Comparison of ENCODE assay signal across 1 cellular context in genomic region chr2:10570076-10570475, GRCh38.
TF ChIP-seq lines count a peak whose summit lies in the region.

No MANE protein-coding gene starts in this region.

TF ChIP-seq in GM23338, 12 proteins besides CTCF, POLR2A, EP300 and RAD21 (continued from another document):
- TF ChIP-seq, protein P1, sequence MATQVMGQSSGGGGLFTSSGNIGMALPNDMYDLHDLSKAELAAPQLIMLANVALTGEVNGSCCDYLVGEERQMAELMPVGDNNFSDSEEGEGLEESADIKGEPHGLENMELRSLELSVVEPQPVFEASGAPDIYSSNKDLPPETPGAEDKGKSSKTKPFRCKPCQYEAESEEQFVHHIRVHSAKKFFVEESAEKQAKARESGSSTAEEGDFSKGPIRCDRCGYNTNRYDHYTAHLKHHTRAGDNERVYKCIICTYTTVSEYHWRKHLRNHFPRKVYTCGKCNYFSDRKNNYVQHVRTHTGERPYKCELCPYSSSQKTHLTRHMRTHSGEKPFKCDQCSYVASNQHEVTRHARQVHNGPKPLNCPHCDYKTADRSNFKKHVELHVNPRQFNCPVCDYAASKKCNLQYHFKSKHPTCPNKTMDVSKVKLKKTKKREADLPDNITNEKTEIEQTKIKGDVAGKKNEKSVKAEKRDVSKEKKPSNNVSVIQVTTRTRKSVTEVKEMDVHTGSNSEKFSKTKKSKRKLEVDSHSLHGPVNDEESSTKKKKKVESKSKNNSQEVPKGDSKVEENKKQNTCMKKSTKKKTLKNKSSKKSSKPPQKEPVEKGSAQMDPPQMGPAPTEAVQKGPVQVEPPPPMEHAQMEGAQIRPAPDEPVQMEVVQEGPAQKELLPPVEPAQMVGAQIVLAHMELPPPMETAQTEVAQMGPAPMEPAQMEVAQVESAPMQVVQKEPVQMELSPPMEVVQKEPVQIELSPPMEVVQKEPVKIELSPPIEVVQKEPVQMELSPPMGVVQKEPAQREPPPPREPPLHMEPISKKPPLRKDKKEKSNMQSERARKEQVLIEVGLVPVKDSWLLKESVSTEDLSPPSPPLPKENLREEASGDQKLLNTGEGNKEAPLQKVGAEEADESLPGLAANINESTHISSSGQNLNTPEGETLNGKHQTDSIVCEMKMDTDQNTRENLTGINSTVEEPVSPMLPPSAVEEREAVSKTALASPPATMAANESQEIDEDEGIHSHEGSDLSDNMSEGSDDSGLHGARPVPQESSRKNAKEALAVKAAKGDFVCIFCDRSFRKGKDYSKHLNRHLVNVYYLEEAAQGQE (IDR thresholded peaks at IDR 0.05; ENCODE audit: unreplicated experiment), result no peak
- no peak for TF ChIP-seq ZNF331 (CRISPR knock-in tag; IDR thresholded peaks at IDR 0.05; ENCODE audit: low read depth)
- no peak for TF ChIP-seq JUNB (IDR thresholded peaks at IDR 0.05; ENCODE audit: unreplicated experiment)
